ENCODE assay signal across 24 cellular contexts in the genomic region with DNA sequence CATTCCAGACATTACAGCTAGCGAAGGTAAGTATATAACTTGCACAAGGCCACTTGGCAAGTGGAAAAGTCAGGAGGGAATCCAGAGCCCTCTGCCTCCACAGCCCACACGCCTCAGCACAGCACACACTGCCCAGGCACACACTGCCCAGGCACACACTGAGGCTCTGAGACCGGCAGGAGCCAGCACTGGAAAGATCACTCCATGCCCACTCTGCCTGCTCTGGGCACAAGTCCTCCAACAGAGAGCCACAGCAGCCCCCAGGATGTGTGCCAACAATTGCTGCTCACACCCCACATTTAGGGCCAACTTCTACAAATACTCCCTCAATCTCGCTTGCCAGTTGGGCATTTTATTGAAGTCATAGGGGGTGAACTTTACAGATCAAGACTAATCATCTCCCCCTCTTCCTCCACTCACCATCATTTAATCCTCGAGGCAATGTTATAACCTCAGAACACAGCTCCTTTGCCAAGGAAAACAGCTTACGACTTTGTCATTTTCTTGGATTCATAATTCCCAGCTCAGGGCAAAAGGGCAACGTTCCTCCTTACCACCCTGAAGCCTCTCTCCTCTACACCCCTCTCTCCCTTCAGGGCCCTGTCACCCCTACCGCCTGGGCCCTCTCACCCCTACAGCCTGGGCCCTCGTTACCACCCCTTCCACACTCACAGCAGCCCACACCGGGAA. TPM values are rescaled to one million over a fixed set of nuclear protein-coding genes. Genes with fewer than 3 reads are reported as not detected.
A peak's percentile ranks its signal among the peaks of the same experiment; 100 is the strongest.
DNase-seq lines count a peak whose midpoint lies in the region; ATAC-seq and TF ChIP-seq lines count a peak whose summit lies in the region.
"Had no signal": no experiment of that assay in that cellular context is flagged by ENCODE, and none has a peak within 500 bp of the region (broad histone marks: within the 10 kb centered on the region; RNA-seq: fewer than 3 reads in every experiment).

No MANE protein-coding gene starts in this region.

- no peaks in the 10 kb centered on the region for H3K4me1 ChIP-seq in right cardiac atrium (ENCODE audit: control insufficient read depth, insufficient read depth, low read length)

- TF ChIP-seq CTCF in nephron progenitor cell (IDR thresholded peaks at IDR 0.05), result no peak

- DNase-seq in right cardiac atrium, result peak in 1 of 3 donors; percentile 54
- no peak for DNase-seq in Right ventricle myocardium superior
- DNase-seq in dedifferentiated amniotic fluid mesenchymal stem cell (ENCODE audit: extremely low spot score), result peak; percentile 16
- no peak for DNase-seq in nephron progenitor cell
- no peak for DNase-seq in hippocampal formation (lab: John Stamatoyannopoulos, UW)
- no peak for DNase-seq in NCI-H128 (lab: John Stamatoyannopoulos, UW; ENCODE audit: unreplicated experiment)
- DNase-seq in activated CD4-positive, alpha-beta T cell treated with anti-CD3 and anti-CD28 coated beads, Interleukin-2, amount 50 U/mL, for 1 hour, result no peak
- DNase-seq: activated CD8-positive, alpha-beta memory T cell treated with anti-CD3 and anti-CD28 coated beads, Interleukin-2, amount 10 ng/mL, durations not matched to agents 7 days and 5 days; activated effector memory CD4-positive, alpha-beta T cell treated with Interleukin-2 at 50 U/mL for 16 hours; CD4-positive, alpha-beta memory T cell; cortex of kidney; DMS79; erythroblast; NCI-H1694; ovary; SHP77; T-helper 17 cell had no signal

- no peaks in the 10 kb centered on the region for H3K27me3 ChIP-seq in right cardiac atrium (ENCODE audit: control insufficient read depth, insufficient read depth)
- H3K27me3 ChIP-seq: hepatocyte, ovary had no signal

- no peak overlapping the region for H3K4me3 ChIP-seq in right cardiac atrium (ENCODE audit: low read length)
- H3K4me3 ChIP-seq: hepatocyte, ovary, smooth muscle cell had no signal

- intact Hi-C loops in right cardiac atrium (cut with DNase I) (no loop called here), Right ventricle myocardium superior (cut with DNase I) (no loop called here)

- H3K27me3 Mint-ChIP-seq in nephron progenitor cell (ENCODE audit: low read depth, poor library complexity), result peaks cover 6% of the 10 kb centered on the region
- H3K27me3 Mint-ChIP-seq: type B pancreatic cell had no signal

- 55% methylated on average over 10 of the region's 10 CpGs for WGBS in right cardiac atrium

- H3K27ac ChIP-seq in right cardiac atrium (ENCODE audit: low read length), result no peak overlapping the region
- H3K27ac ChIP-seq: hepatocyte, HL-60, ovary had no signal

- ATAC-seq in right cardiac atrium, result peak; percentile 43 to 53
- no peak for ATAC-seq in Right ventricle myocardium superior (ENCODE audit: poor library complexity)
- no peak for ATAC-seq in GM18870 (IDR thresholded peaks at IDR 0.05; ENCODE audit: unreplicated experiment)
- ATAC-seq: activated CD4-positive, CD25-positive, alpha-beta regulatory T cell treated with anti-CD3 and anti-CD28 coated beads, Interleukin-2, amount 50 U/mL, for 24 hours; activated CD8-positive, alpha-beta memory T cell treated with anti-CD3 and anti-CD28 coated beads, Interleukin-2, amount 10 ng/mL, durations not matched to agents 7 days and 5 days; left lobe of liver; T-helper 17 cell had no signal

- no peaks in the 10 kb centered on the region for H3K36me3 Mint-ChIP-seq in nephron progenitor cell (ENCODE audit: low read depth)
- H3K36me3 Mint-ChIP-seq: activated CD8-positive, alpha-beta memory T cell treated with anti-CD3 and anti-CD28 coated beads, Interleukin-2, amount 10 ng/mL, durations not matched to agents 7 days and 5 days; type B pancreatic cell had no signal

- H3K4me3 Mint-ChIP-seq in nephron progenitor cell, result no peak overlapping the region
- H3K4me3 Mint-ChIP-seq: activated CD8-positive, alpha-beta memory T cell treated with anti-CD3 and anti-CD28 coated beads, Interleukin-2, amount 10 ng/mL, durations not matched to agents 7 days and 5 days; CD4-positive, alpha-beta memory T cell; T-helper 17 cell; type B pancreatic cell had no signal

- H3K9me3 ChIP-seq in right cardiac atrium (ENCODE audit: control insufficient read depth, low read length), result no peaks in the 10 kb centered on the region
- H3K9me3 ChIP-seq: ovary had no signal

- H3K9me3 Mint-ChIP-seq in nephron progenitor cell, result peaks cover 4% of the 10 kb centered on the region
- H3K9me3 Mint-ChIP-seq: type B pancreatic cell had no signal

- peaks cover 47% of the 10 kb centered on the region for H3K4me1 Mint-ChIP-seq in nephron progenitor cell
- H3K4me1 Mint-ChIP-seq: activated CD8-positive, alpha-beta memory T cell treated with anti-CD3 and anti-CD28 coated beads, Interleukin-2, amount 10 ng/mL, durations not matched to agents 7 days and 5 days; CD4-positive, alpha-beta memory T cell; T-helper 17 cell had no signal

- peak overlapping the region; percentile 55 for H3K27ac Mint-ChIP-seq in nephron progenitor cell
- H3K27ac Mint-ChIP-seq: activated CD8-positive, alpha-beta memory T cell treated with anti-CD3 and anti-CD28 coated beads, Interleukin-2, amount 10 ng/mL, durations not matched to agents 7 days and 5 days; CD4-positive, alpha-beta memory T cell; T-helper 17 cell; type B pancreatic cell had no signal

RNA-seq across cellular contexts. Expression of a gene that starts 53.0 kb away (rescaled TPM):
- 1,000 to 10,000 TPM; 6,360 to 7,970 (median 7,200) TPM for total RNA-seq in right cardiac atrium
- 10,076 TPM for polyA plus RNA-seq in right cardiac atrium
- total RNA-seq in Right ventricle myocardium superior, result 12,703 TPM

Comparison
In these comparisons a context has a peak if more than half of its experiments do, and no peak if none do; other contexts are left out.
1. ATAC-seq: peak in right cardiac atrium (2 of 2); none in Right ventricle myocardium superior (single experiment) and GM18870 (single experiment).